Comparison of ENCODE assay signal across 24 cellular contexts in the genomic region with DNA sequence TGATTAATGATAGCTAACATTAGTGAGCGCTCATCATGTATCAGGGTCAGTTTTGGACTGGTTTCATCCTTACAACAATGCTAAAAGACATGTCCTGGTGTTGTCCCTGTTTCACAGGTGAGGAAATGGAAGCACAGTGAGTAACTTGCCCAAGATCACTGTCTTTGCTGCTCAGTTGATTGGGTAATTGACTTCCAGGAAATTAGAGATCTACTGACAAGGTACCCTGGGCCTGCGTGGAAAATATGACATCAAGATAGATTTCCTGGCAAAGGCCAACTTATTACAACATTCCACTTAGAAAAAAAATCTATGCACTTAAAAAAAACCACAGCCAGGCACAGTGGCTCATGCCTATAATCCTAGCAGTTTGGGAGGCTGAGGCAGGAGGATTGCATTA.
A peak's percentile ranks its signal among the peaks of the same experiment; 100 is the strongest.
DNase-seq lines count a peak whose midpoint lies in the region; ATAC-seq, FAIRE-seq and TF ChIP-seq lines count a peak whose summit lies in the region.
"Had no signal": no experiment of that assay in that cellular context is flagged by ENCODE, and none has a peak within 500 bp of the region (broad histone marks: within the 10 kb centered on the region; RNA-seq: fewer than 3 reads in every experiment).

No MANE protein-coding gene starts in this region.

- no peak for DNase-seq in HepG2 (ENCODE audit: low spot score)
- DNase-seq in bronchial epithelial cell (ENCODE audit: low read depth) = peak; percentile 50
- peak; percentile 9 for DNase-seq in islet precursor cell
- DNase-seq in stimulated activated CD4-positive, alpha-beta T cell treated with anti-CD3 and anti-CD28 coated beads, Interleukin-2, amount 100 ng/mL, for 48 hours = no peak
- DNase-seq in gastrocnemius medialis = no peak
- DNase-seq: ACHN; activated CD4-positive, alpha-beta T cell treated with anti-CD3 and anti-CD28 coated beads for 36 hours; activated naive CD4-positive, alpha-beta T cell treated with anti-CD3 and anti-CD28 coated beads for 36 hours; DMS53; effector CD8-positive, alpha-beta T cell; GDM1; kidney glomerular epithelial cell; NCI-H1694; NCI-H524 treated with DMSO at 0.1 percent for 48 hours; upper lobe of right lung had no signal

- in situ Hi-C loops in HepG2 (cut with HindIII; ENCODE audit: extremely low pct_ligation_motif_present, low pct_unique_long_range_greater_than_20kb) (no loop called here), gastrocnemius medialis (cut with MboI; ENCODE audit: low sequenced_read_pairs in 4 of 4) (no loop called here)

- TF ChIP-seq CTCF in liver (IDR thresholded peaks at IDR 0.05; ENCODE audit: low read depth, low read length, missing input control) (no peak), HepG2 (CRISPR knock-in tag; IDR thresholded peaks at IDR 0.05) (no peak), bronchial epithelial cell (IDR thresholded peaks at IDR 0.05; ENCODE audit: insufficient read depth, low read length, severe bottlenecking) (no peak), gastrocnemius medialis (IDR thresholded peaks at IDR 0.05 in 4 of 5, conservative IDR thresholded peaks at IDR 0.05 in 1 of 5) (no peak)

- FAIRE-seq in HepG2 (lab: Jason Lieb, UNC) (no peak), bronchial epithelial cell (lab: Jason Lieb, UNC) (no peak)
- FAIRE-seq: astrocyte, GM18507 had no signal

- peak; percentile 47 to 56 for TF ChIP-seq RAD21 in liver (IDR thresholded peaks at IDR 0.05)
- TF ChIP-seq RAD21 in HepG2 (CRISPR knock-in tag; IDR thresholded peaks at IDR 0.05) = no peak

- H3K4me2 ChIP-seq in HepG2 (ENCODE audit: low read depth, low read length) = no peak overlapping the region
- H3K4me2 ChIP-seq: GM23338, neural progenitor cell had no signal

- H2AFZ ChIP-seq in HepG2 (ENCODE audit: low read length) = no peak overlapping the region
- H2AFZ ChIP-seq: GM23338, neural progenitor cell had no signal

- H3K27me3 ChIP-seq in liver (ENCODE audit: control insufficient read depth in 4 of 4, insufficient read depth in 4 of 4, low read length in 3 of 4) (no peaks in the 10 kb centered on the region), HepG2 (ENCODE audit: control insufficient read depth in 1 of 2, insufficient read depth in 2 of 2, low read length in 2 of 2) (peaks cover 0 to 22% of the 10 kb centered on the region in 2 experiments; a peak in 3 of 5 replicates), bronchial epithelial cell (ENCODE audit: control insufficient read depth, insufficient read depth, low read length) (no peaks in the 10 kb centered on the region), gastrocnemius medialis (peaks cover 9 to 20% (median 10%) of the 10 kb centered on the region in 3 donors)
- H3K27me3 ChIP-seq: SJSA1 had no signal

- no peaks in the 10 kb centered on the region for H3K79me2 ChIP-seq in HepG2 (ENCODE audit: insufficient read depth, low read length)

- no peak for ATAC-seq in HepG2
- ATAC-seq in HG03280 (IDR thresholded peaks at IDR 0.05; ENCODE audit: unreplicated experiment) = no peak
- ATAC-seq in gastrocnemius medialis = no peak
- ATAC-seq: activated CD4-positive, alpha-beta T cell treated with anti-CD3 and anti-CD28 coated beads for 36 hours; esophagus mucosa; GM23338; Panc1; upper lobe of right lung had no signal

- no peak for TF ChIP-seq EP300 in HepG2 (IDR thresholded peaks at IDR 0.05; ENCODE audit: low read depth in 2 of 2, low read length in 2 of 2)
- TF ChIP-seq EP300 in HepG2 (CRISPR knock-in tag; IDR thresholded peaks at IDR 0.05; ENCODE audit: borderline replicate concordance) = no peak

- no peaks in the 10 kb centered on the region for H4K20me1 ChIP-seq in HepG2 (ENCODE audit: insufficient read depth, low read length)

- intact Hi-C loops in HepG2 (cut with micrococcal nuclease; ENCODE audit: unreplicated experiment) (no loop called here), gastrocnemius medialis (cut with DNase I; ENCODE audit: low total_unique reads) (no loop called here)

- 51% methylated on average over 2 of the region's 2 CpGs for WGBS in liver
- 22% methylated on average over 2 of the region's 2 CpGs for WGBS in HepG2 (ENCODE audit: low lambda C conversion rate)

- H3K9ac ChIP-seq in liver (ENCODE audit: low read depth in 1 of 2, low read length in 2 of 2) (no peak overlapping the region), HepG2 (ENCODE audit: insufficient read depth, low read depth, low read length) (no peak overlapping the region)
- H3K9ac ChIP-seq: neural progenitor cell had no signal

- H3K4me3 ChIP-seq in liver (ENCODE audit: low read depth in 1 of 3, low read length in 3 of 3) = no peak overlapping the region
- H3K4me3 ChIP-seq in HepG2 (replicated peaks in 1 of 3; ENCODE audit: insufficient read depth in 1 of 3, low read depth in 2 of 3, low read length in 3 of 3) = no peak overlapping the region
- H3K4me3 ChIP-seq in bronchial epithelial cell (ENCODE audit: low read depth, low read length) = no peak overlapping the region
- no peak overlapping the region for H3K4me3 ChIP-seq in gastrocnemius medialis
- H3K4me3 ChIP-seq: GM23338, neural progenitor cell, SJSA1, upper lobe of right lung had no signal

- BruUV-seq in HepG2 (replicated peaks; lab: Mats Ljungman, UMichigan) = no TSS peak

- CTCF ChIA-PET in HepG2 (lab: Yijun Ruan, JAX; ENCODE audit: low intra/inter-chr PET ratio, low total read pairs) = no interaction called here

- POLR2A ChIA-PET in HepG2 (lab: Yijun Ruan, JAX) = no interaction called here

- no peak for TF ChIP-seq POLR2A in HepG2 (IDR thresholded peaks at IDR 0.05; ENCODE audit: insufficient read depth in 1 of 2, low read depth in 2 of 2, low read length in 2 of 2)
- TF ChIP-seq POLR2A in gastrocnemius medialis (IDR thresholded peaks at IDR 0.05) = no peak

- H3K27ac ChIP-seq in liver (ENCODE audit: low read depth in 1 of 2, low read length in 2 of 2) (peak overlapping the region; percentile 58 to 94), HepG2 (ENCODE audit: extremely low read length, insufficient read depth, low read length) (no peak overlapping the region), gastrocnemius medialis (no peak overlapping the region)
- H3K27ac ChIP-seq: neural progenitor cell, SJSA1, upper lobe of right lung had no signal

- H3K9me3 ChIP-seq in liver (ENCODE audit: control insufficient read depth in 4 of 4, low read length in 3 of 4) = no peaks in the 10 kb centered on the region
- H3K9me3 ChIP-seq in HepG2 (ENCODE audit: low read length) = no peaks in the 10 kb centered on the region
- H3K9me3 ChIP-seq in gastrocnemius medialis = no peaks in the 10 kb centered on the region
- H3K9me3 ChIP-seq: SJSA1, upper lobe of right lung had no signal

- peaks cover 8 to 46% (median 28%) of the 10 kb centered on the region in 4 donors for H3K4me1 ChIP-seq in liver (ENCODE audit: control insufficient read depth in 4 of 4, insufficient read depth in 4 of 4, low read length in 3 of 4)
- peaks cover 9% of the 10 kb centered on the region; the same call in 1 of the 2 replicates for H3K4me1 ChIP-seq in HepG2 (ENCODE audit: insufficient read depth, low read length)
- no peaks in the 10 kb centered on the region for H3K4me1 ChIP-seq in gastrocnemius medialis

- H3K36me3 ChIP-seq in liver (ENCODE audit: control insufficient read depth in 4 of 4, insufficient read depth in 3 of 4, low read depth in 1 of 4, low read length in 3 of 4) (no peaks in the 10 kb centered on the region), HepG2 (replicated peaks in 1 of 2; ENCODE audit: control insufficient read depth in 1 of 2, insufficient read depth in 2 of 2, low read length in 2 of 2) (no peaks in the 10 kb centered on the region), bronchial epithelial cell (ENCODE audit: control insufficient read depth, insufficient read depth, low read length) (no peaks in the 10 kb centered on the region), gastrocnemius medialis (no peaks in the 10 kb centered on the region)
- H3K36me3 ChIP-seq: neural progenitor cell, SJSA1, upper lobe of right lung had no signal

TF ChIP-seq in liver, 16 proteins besides CTCF, POLR2A, EP300 and RAD21 (continues in another document):
- TF ChIP-seq SP1 (IDR thresholded peaks at IDR 0.05) (peak; percentile 84), TAF1 (conservative IDR thresholded peaks at IDR 0.05) (no peak), FOXA1 (IDR thresholded peaks at IDR 0.05) (no peak), HNF4A (conservative IDR thresholded peaks at IDR 0.05) (peak; percentile 77 to 79), JUND (IDR thresholded peaks at IDR 0.05) (peak; percentile 97 to 99)
- TF ChIP-seq, protein P1, sequence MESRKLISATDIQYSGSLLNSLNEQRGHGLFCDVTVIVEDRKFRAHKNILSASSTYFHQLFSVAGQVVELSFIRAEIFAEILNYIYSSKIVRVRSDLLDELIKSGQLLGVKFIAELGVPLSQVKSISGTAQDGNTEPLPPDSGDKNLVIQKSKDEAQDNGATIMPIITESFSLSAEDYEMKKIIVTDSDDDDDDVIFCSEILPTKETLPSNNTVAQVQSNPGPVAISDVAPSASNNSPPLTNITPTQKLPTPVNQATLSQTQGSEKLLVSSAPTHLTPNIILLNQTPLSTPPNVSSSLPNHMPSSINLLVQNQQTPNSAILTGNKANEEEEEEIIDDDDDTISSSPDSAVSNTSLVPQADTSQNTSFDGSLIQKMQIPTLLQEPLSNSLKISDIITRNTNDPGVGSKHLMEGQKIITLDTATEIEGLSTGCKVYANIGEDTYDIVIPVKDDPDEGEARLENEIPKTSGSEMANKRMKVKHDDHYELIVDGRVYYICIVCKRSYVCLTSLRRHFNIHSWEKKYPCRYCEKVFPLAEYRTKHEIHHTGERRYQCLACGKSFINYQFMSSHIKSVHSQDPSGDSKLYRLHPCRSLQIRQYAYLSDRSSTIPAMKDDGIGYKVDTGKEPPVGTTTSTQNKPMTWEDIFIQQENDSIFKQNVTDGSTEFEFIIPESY (IDR thresholded peaks at IDR 0.05) = peak; percentile 51

TF ChIP-seq in HepG2, 621 proteins besides CTCF, POLR2A, EP300 and RAD21 (continues in another document):
- no peak for TF ChIP-seq ZNF660 (CRISPR knock-in tag; IDR thresholded peaks at IDR 0.05; ENCODE audit: borderline replicate concordance, low read depth)
- TF ChIP-seq, protein P2, sequence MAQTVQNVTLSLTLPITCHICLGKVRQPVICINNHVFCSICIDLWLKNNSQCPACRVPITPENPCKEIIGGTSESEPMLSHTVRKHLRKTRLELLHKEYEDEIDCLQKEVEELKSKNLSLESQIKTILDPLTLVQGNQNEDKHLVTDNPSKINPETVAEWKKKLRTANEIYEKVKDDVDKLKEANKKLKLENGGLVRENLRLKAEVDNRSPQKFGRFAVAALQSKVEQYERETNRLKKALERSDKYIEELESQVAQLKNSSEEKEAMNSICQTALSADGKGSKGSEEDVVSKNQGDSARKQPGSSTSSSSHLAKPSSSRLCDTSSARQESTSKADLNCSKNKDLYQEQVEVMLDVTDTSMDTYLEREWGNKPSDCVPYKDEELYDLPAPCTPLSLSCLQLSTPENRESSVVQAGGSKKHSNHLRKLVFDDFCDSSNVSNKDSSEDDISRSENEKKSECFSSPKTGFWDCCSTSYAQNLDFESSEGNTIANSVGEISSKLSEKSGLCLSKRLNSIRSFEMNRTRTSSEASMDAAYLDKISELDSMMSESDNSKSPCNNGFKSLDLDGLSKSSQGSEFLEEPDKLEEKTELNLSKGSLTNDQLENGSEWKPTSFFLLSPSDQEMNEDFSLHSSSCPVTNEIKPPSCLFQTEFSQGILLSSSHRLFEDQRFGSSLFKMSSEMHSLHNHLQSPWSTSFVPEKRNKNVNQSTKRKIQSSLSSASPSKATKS (CRISPR knock-in tag; IDR thresholded peaks at IDR 0.05) = no peak
- no peak for TF ChIP-seq SAP130 (CRISPR knock-in tag; IDR thresholded peaks at IDR 0.05; ENCODE audit: low read depth)
- TF ChIP-seq NFE2 (CRISPR knock-in tag; IDR thresholded peaks at IDR 0.05) = no peak

Comparison
In these comparisons a context has a peak if more than half of its experiments do, and no peak if none do; other contexts are left out.
1. H3K27ac ChIP-seq: peak in liver (2 of 2); none in HepG2 (single experiment) and gastrocnemius medialis (0 of 4).
2. DNase-seq: peak in bronchial epithelial cell (single experiment) and islet precursor cell (single experiment); none in HepG2 (single experiment), stimulated activated CD4-positive, alpha-beta T cell treated with anti-CD3 and anti-CD28 coated beads, Interleukin-2, amount 100 ng/mL, for 48 hours (0 of 2) and gastrocnemius medialis (0 of 2).